Comparison of ENCODE assay signal across 7 cellular contexts in genomic region chr7:44769381-44770209, GRCh38. TPM values are rescaled to one million over a fixed set of nuclear protein-coding genes. Genes with fewer than 3 reads are reported as not detected.
DNase-seq lines count a peak whose midpoint lies in the region; ATAC-seq and TF ChIP-seq lines count a peak whose summit lies in the region.

No MANE protein-coding gene starts in this region.

- peaks cover 10% of the 10 kb centered on the region for H3K36me3 Mint-ChIP-seq in HFFc6 (ENCODE audit: low read depth)
- peaks cover 23% of the 10 kb centered on the region for H3K36me3 Mint-ChIP-seq in effector memory CD8-positive, alpha-beta T cell (ENCODE audit: insufficient read depth)

- H3K27ac Mint-ChIP-seq in HFFc6: peak overlapping the region; percentile 47
- peak overlapping the region; percentile 92 to 94 for H3K27ac Mint-ChIP-seq in effector memory CD8-positive, alpha-beta T cell

- peak overlapping the region; percentile 70 for H3K4me3 Mint-ChIP-seq in HFFc6
- peak overlapping the region; percentile 73 to 82 for H3K4me3 Mint-ChIP-seq in effector memory CD8-positive, alpha-beta T cell

- peak; percentile 30 for DNase-seq in HFFc6
- DNase-seq in NT2/D1 (ENCODE audit: low read depth, low spot score): no peak
- peak; percentile 27 to 41 (median 28) for DNase-seq in effector memory CD8-positive, alpha-beta T cell
- peak; percentile 26 for DNase-seq in occipital lobe (lab: John Stamatoyannopoulos, UW)
- DNase-seq in GOT3 (lab: John Stamatoyannopoulos, UW): no peak
- no peak for DNase-seq in NCI-H146 treated with DMSO at 0.1 percent for 48 hours (lab: John Stamatoyannopoulos, UW; ENCODE audit: unreplicated experiment)

- H3K4me1 Mint-ChIP-seq in HFFc6 (ENCODE audit: low read depth): peaks cover 29% of the 10 kb centered on the region
- H3K4me1 Mint-ChIP-seq in effector memory CD8-positive, alpha-beta T cell (ENCODE audit: low read depth in 2 of 2): peaks cover 40 to 44% of the 10 kb centered on the region in 2 donors

- H3K9ac ChIP-seq in NT2/D1 (ENCODE audit: insufficient read length, low read depth): peak overlapping the region; percentile 36

- H3K4me1 ChIP-seq in NT2/D1 (ENCODE audit: insufficient read depth, insufficient read length): peaks cover 23% of the 10 kb centered on the region

- no peaks in the 10 kb centered on the region for H3K9me3 ChIP-seq in NT2/D1 (ENCODE audit: insufficient read depth, low read length)

- TF ChIP-seq CTCF in HFFc6 (IDR thresholded peaks at IDR 0.05): no peak

- peak; percentile 62 for ATAC-seq in GM18861 (IDR thresholded peaks at IDR 0.05; ENCODE audit: unreplicated experiment)
- ATAC-seq in effector memory CD8-positive, alpha-beta T cell (replicated peaks): peak; percentile 83

- H3K27me3 ChIP-seq in NT2/D1 (ENCODE audit: insufficient read depth, insufficient read length): no peaks in the 10 kb centered on the region

- H3K4me3 ChIP-seq in NT2/D1 (ENCODE audit: insufficient read length, low read depth): no peak overlapping the region

- H3K36me3 ChIP-seq in NT2/D1 (ENCODE audit: insufficient read depth, insufficient read length, low read length): peaks cover 50% of the 10 kb centered on the region

- no peaks in the 10 kb centered on the region for H3K9me3 Mint-ChIP-seq in HFFc6
- no peaks in the 10 kb centered on the region for H3K9me3 Mint-ChIP-seq in effector memory CD8-positive, alpha-beta T cell

- peaks cover 4% of the 10 kb centered on the region for H3K27me3 Mint-ChIP-seq in HFFc6 (ENCODE audit: insufficient read depth)
- H3K27me3 Mint-ChIP-seq in effector memory CD8-positive, alpha-beta T cell: no peaks in the 10 kb centered on the region

RNA-seq across cellular contexts. Expression of gene ZMIZ2, which starts 20.9 kb away (rescaled TPM):
- total RNA-seq in HFFc6 (2021; fragmentation: NEBNext Ultra II Directional; extraction: Animal tissue kit (Norgen Biotek cat#: 25700)): 10 to 100 TPM; 33.2 to 42.4 (median 36.6) TPM
- total RNA-seq in occipital lobe: 12.6 TPM

RNA-seq across cellular contexts. Expression of gene PPIA, which starts 26.9 kb away (rescaled TPM):
- total RNA-seq in HFFc6 (2021; fragmentation: NEBNext Ultra II Directional; extraction: Animal tissue kit (Norgen Biotek cat#: 25700)): 1,000 to 10,000 TPM; 2,348 to 2,538 (median 2,460) TPM
- 882 TPM for total RNA-seq in occipital lobe

Comparison
In these comparisons a context has a peak if more than half of its experiments do, and no peak if none do; other contexts are left out.
1. DNase-seq: peak in HFFc6 (single experiment), effector memory CD8-positive, alpha-beta T cell (3 of 3) and occipital lobe (single experiment); none in NT2/D1 (single experiment), GOT3 (single experiment) and NCI-H146 treated with DMSO at 0.1 percent for 48 hours (single experiment).